In the genomic region with DNA sequence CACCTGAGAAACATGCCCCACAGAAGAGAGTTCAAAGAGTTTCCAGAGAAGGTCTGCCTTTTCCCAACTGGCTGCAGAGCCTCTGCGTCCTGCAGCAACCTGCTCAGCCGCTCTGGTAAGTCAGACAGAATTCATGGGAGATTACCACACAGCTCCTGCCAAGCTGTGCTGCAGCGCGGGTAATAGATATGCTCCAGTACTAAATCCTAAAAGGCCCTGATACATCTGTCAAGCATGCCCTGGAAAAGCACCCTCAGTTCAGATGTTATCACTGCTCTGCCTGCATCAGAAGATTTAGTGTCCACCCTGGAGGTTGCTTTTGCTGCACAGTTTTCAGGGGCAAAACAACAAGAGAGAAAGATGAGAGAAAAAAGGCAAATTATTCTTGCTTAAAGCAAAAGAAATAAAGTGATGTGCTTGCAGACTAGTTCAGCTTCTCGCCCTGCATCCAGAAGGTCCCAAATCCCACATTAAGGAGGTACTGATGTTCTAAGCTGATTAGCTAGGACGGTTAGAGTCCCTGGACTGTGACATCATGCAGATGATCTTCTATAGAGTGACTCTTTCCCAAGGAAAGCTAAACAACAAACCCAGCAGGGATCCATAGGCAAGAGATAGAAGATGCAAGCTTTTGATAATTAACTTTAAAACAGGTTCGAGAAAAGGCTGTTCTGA, we compare ENCODE assay signal across 1 cellular context.
TF ChIP-seq lines count a peak whose summit lies in the region.

No MANE protein-coding gene starts in this region.

TF ChIP-seq in SK-N-SH, 30 proteins besides CTCF, POLR2A, EP300 and RAD21 (continued from another document):
- TF ChIP-seq IRF3 (IDR thresholded peaks at IDR 0.05; ENCODE audit: low read depth, low read length) (no peak), RCOR1 (IDR thresholded peaks at IDR 0.05; ENCODE audit: low read length) (peak; percentile 60; the same call in 1 of the 2 replicates), FOXM1 (IDR thresholded peaks at IDR 0.05; ENCODE audit: low read depth) (no peak), FOSL2 (IDR thresholded peaks at IDR 0.05; ENCODE audit: borderline replicate concordance, low read depth) (no peak), TEAD4 (IDR thresholded peaks at IDR 0.05; ENCODE audit: borderline replicate concordance, insufficient read depth) (no peak), GABPA (IDR thresholded peaks at IDR 0.05; ENCODE audit: low read depth) (no peak)
- TF ChIP-seq, protein P1, sequence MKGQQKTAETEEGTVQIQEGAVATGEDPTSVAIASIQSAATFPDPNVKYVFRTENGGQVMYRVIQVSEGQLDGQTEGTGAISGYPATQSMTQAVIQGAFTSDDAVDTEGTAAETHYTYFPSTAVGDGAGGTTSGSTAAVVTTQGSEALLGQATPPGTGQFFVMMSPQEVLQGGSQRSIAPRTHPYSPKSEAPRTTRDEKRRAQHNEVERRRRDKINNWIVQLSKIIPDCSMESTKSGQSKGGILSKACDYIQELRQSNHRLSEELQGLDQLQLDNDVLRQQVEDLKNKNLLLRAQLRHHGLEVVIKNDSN (IDR thresholded peaks at IDR 0.05; ENCODE audit: borderline replicate concordance, low read depth) = no peak
